In the genomic region with DNA sequence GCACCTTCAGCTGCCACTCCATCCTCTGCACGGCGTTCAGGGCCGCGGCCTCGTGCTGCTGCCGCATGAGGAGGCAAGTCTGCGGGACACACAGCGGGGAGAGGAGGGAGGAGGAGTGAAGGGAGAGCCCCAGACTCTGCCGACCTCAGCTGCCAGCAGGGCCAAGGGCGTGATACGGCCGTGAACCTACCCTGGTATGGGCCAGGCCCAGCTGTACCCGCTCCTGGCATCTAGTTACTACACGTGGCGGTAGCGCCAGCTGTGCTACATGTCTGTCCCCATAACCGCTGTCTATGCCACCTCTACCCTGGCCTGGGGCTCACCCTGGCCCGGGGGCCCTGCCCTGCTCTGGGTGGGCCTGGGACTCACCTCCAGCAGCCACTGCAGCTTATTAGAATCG, we compare ENCODE assay signal across 1 cellular context.
TF ChIP-seq lines count a peak whose summit lies in the region.

No MANE protein-coding gene starts in this region.

TF ChIP-seq in K562, 482 proteins besides CTCF, POLR2A, EP300 and RAD21:
- TF ChIP-seq POLR2G (IDR thresholded peaks at IDR 0.05; ENCODE audit: low read depth, low read length) (peak; percentile 51), CBX2 (IDR thresholded peaks at IDR 0.05; ENCODE audit: insufficient read depth, low read length, poor library complexity, severe bottlenecking) (no peak)
